In genomic region chr4:24527371-24527770, GRCh38 we compare ENCODE assay signal across 1 cellular context.
TF ChIP-seq lines count a peak whose summit lies in the region.

No MANE protein-coding gene starts in this region.

TF ChIP-seq in SK-N-SH treated with all-trans-retinoic acid at 6 μM for 48 hours, 23 proteins besides CTCF, POLR2A, EP300 and RAD21 (continued from another document):
- no peak for TF ChIP-seq PATZ1 (CRISPR knock-in tag; IDR thresholded peaks at IDR 0.05; ENCODE audit: borderline replicate concordance)
